ENCODE assay signal across 34 cellular contexts in genomic region chr5:122051569-122051968, GRCh38.
"Had no signal": no experiment of that assay in that cellular context is flagged by ENCODE, and none has a peak within 500 bp of the region (broad histone marks: within the 10 kb centered on the region; RNA-seq: fewer than 3 reads in every experiment).

No MANE protein-coding gene starts in this region.

- H3K9me3 ChIP-seq: MG63 had no signal

- DNase-seq: Karpas-422, Kasumi-1, MG63, MM.1S, MV-4-11, NCI-H1048, NCI-H1092, NCI-H1092 treated with DMSO at 0.1 percent for 48 hours, NCI-H1105, NCI-H1105 treated with DMSO at 0.1 percent for 48 hours, NCI-H1417, NCI-H1417 treated with DMSO at 0.1 percent for 48 hours, NCI-H1436, NCI-H1436 treated with DMSO at 0.1 percent for 48 hours, NCI-H146, NCI-H1694, NCI-H1694 treated with DMSO at 0.1 percent for 48 hours, NCI-H187, NCI-H187 treated with DMSO at 0.1 percent for 48 hours, NCI-H1930, NCI-H2029, NCI-H2029 treated with DMSO at 0.1 percent for 48 hours, NCI-H2081, NCI-H2081 treated with DMSO at 0.1 percent for 48 hours, NCI-H2107, NCI-H2171, NCI-H2171 treated with DMSO at 0.1 percent for 48 hours, NCI-H2227 treated with DMSO at 0.1 percent for 48 hours, NCI-H226, NCI-H345, NCI-H446, NCI-H446 treated with DMSO at 0.1 percent for 48 hours, NCI-H510A, NCI-H510A treated with DMSO at 0.1 percent for 48 hours had no signal

- H3K4me3 ChIP-seq: MG63 had no signal
